23 cellular contexts compared by ENCODE assay signal in genomic region chr2:111686994-111687393, GRCh38.
DNase-seq lines count a peak whose midpoint lies in the region; ATAC-seq, FAIRE-seq and TF ChIP-seq lines count a peak whose summit lies in the region.
"Had no signal": no experiment of that assay in that cellular context is flagged by ENCODE, and none has a peak within 500 bp of the region (broad histone marks: within the 10 kb centered on the region; RNA-seq: fewer than 3 reads in every experiment).

No MANE protein-coding gene starts in this region.

- no peak overlapping the region for H2AFZ ChIP-seq in OCI-LY1 (ENCODE audit: low read length)

- no peak for TF ChIP-seq POLR2A in GM12891 (IDR thresholded peaks at IDR 0.05; ENCODE audit: low read depth, low read length)

- ATAC-seq in Panc1 (no peak), left lobe of liver (peak; percentile 94), sciatic nerve (peak; percentile 6)

- peak overlapping the region; percentile 78 for H3K27ac ChIP-seq in OCI-LY1 (ENCODE audit: low read depth, low read length, poor library complexity, severe bottlenecking)
- H3K27ac ChIP-seq in Panc1 (ENCODE audit: low read length): peak overlapping the region; percentile 31; the same call in 1 of the 2 replicates

- no peak overlapping the region for H3K4me3 ChIP-seq in OCI-LY1 (ENCODE audit: low read depth, low read length, poor library complexity, severe bottlenecking)
- no peak overlapping the region for H3K4me3 ChIP-seq in Panc1 (ENCODE audit: low read depth in 2 of 2, low read length in 2 of 2)
- H3K4me3 ChIP-seq: BLaER1 treated with 17β-estradiol and CSF1 and Interleukin-3, amounts not matched to agents 10 nM and 100 nM; HAP-1 had no signal

- DNase-seq in Panc1 (ENCODE audit: low read depth, low spot score) (no peak), left lobe of liver (ENCODE audit: low spot score) (no peak), sciatic nerve (ENCODE audit: low spot score) (no peak), GM10248 (ENCODE audit: extremely low spot score) (no peak), GM12891 (ENCODE audit: insufficient read length, low spot score) (no peak), AG08396 (ENCODE audit: low spot score) (no peak)
- DNase-seq in stimulated activated CD4-positive, alpha-beta T cell treated with anti-CD3 and anti-CD28 coated beads, Interleukin-2, amount 100 ng/mL, for 48 hours: no peak
- DNase-seq: AML-193; BE2C; CD4-positive, alpha-beta T cell; CD8-positive, alpha-beta memory T cell; DMS 273 treated with DMSO at 0.1 percent for 48 hours; DMS79; EL; GDM1; GOT3; HFFc6 had no signal

- POLR2A ChIA-PET in Panc1 (lab: Charles Lee) (interaction anchor here (0.6 kb wide), 1 partner anchor 498 kb away, joined by 7 read pairs; no protein-coding TSS in a partner anchor), GM10248 (lab: Yijun Ruan, JAX) (no interaction called here)

- no peaks in the 10 kb centered on the region for H3K9me3 ChIP-seq in OCI-LY1 (ENCODE audit: low read length)
- H3K9me3 ChIP-seq in Panc1 (ENCODE audit: control insufficient read depth, insufficient read depth, low read depth, low read length): no peaks in the 10 kb centered on the region
- H3K9me3 ChIP-seq: BE2C had no signal

- no peaks in the 10 kb centered on the region for H3F3A ChIP-seq in OCI-LY1 (ENCODE audit: insufficient read depth, low read length)

- CTCF ChIA-PET in Panc1 (lab: Charles Lee): no interaction called here
- CTCF ChIA-PET in GM10248 (lab: Yijun Ruan, JAX): interaction anchor here (1.2 to 1.6 kb wide), 2 partner anchors 12 to 17 kb away, joined by 3 to 5 read pairs; no protein-coding TSS in a partner anchor

- H3K27me3 ChIP-seq in OCI-LY1 (ENCODE audit: insufficient read depth, low read length) (no peaks in the 10 kb centered on the region), Panc1 (ENCODE audit: control insufficient read depth, insufficient read depth, low read length) (no peaks in the 10 kb centered on the region)
- H3K27me3 ChIP-seq: BE2C; BLaER1 treated with 17β-estradiol and CSF1 and Interleukin-3, amounts not matched to agents 10 nM and 100 nM had no signal

- no peak overlapping the region for H3K4me2 ChIP-seq in OCI-LY1 (ENCODE audit: low read length)
- H3K4me2 ChIP-seq: BLaER1 treated with 17β-estradiol and CSF1 and Interleukin-3, amounts not matched to agents 10 nM and 100 nM had no signal

- intact Hi-C loops in Panc1 (cut with micrococcal nuclease; ENCODE audit: unreplicated experiment) (no loop called here), sciatic nerve (cut with DNase I) (no loop called here)

- no peak for TF ChIP-seq CTCF in OCI-LY1 (IDR thresholded peaks at IDR 0.05; ENCODE audit: low read length)
- no peak for TF ChIP-seq CTCF in Panc1 (IDR thresholded peaks at IDR 0.05)
- no peak for TF ChIP-seq CTCF in GM10248 (IDR thresholded peaks at IDR 0.05; ENCODE audit: control extremely low read depth, extremely low read depth, low read depth, missing control alignments)

- H3K9ac ChIP-seq in OCI-LY1 (ENCODE audit: low read length): no peak overlapping the region
- H3K9ac ChIP-seq: BLaER1 treated with 17β-estradiol and CSF1 and Interleukin-3, amounts not matched to agents 10 nM and 100 nM had no signal

- H3K9me2 ChIP-seq in OCI-LY1 (ENCODE audit: low read depth, low read length): no peaks in the 10 kb centered on the region

- H3K36me3 ChIP-seq in OCI-LY1 (ENCODE audit: insufficient read depth, low read length): no peaks in the 10 kb centered on the region
- H3K36me3 ChIP-seq in Panc1 (ENCODE audit: control insufficient read depth, insufficient read depth, low read length): no peaks in the 10 kb centered on the region
- H3K36me3 ChIP-seq: BE2C; BLaER1 treated with 17β-estradiol and CSF1 and Interleukin-3, amounts not matched to agents 10 nM and 100 nM; HAP-1 had no signal

- FAIRE-seq in GM12891 (lab: Jason Lieb, UNC): no peak
- FAIRE-seq: D721Med, GM12892, H54 had no signal

- no peaks in the 10 kb centered on the region for H4K20me1 ChIP-seq in OCI-LY1 (ENCODE audit: insufficient read depth, low read length)
- H4K20me1 ChIP-seq: BLaER1 treated with 17β-estradiol and CSF1 and Interleukin-3, amounts not matched to agents 10 nM and 100 nM had no signal

- H3K4me1 ChIP-seq in OCI-LY1 (ENCODE audit: insufficient read depth, low read length, severe bottlenecking) (peaks cover 42% of the 10 kb centered on the region), Panc1 (ENCODE audit: control insufficient read depth, insufficient read depth, low read length) (no peaks in the 10 kb centered on the region)
- H3K4me1 ChIP-seq: BE2C; BLaER1 treated with 17β-estradiol and CSF1 and Interleukin-3, amounts not matched to agents 10 nM and 100 nM; HAP-1 had no signal

- in situ Hi-C loops in Panc1 (cut with HindIII; ENCODE audit: low pct_unique_long_range_greater_than_20kb, low sequenced_read_pairs): no loop called here

- BruUV-seq in Panc1 (replicated peaks; lab: Mats Ljungman, UMichigan): no TSS peak

- H3K79me2 ChIP-seq in OCI-LY1 (ENCODE audit: insufficient read depth, low read length): no peaks in the 10 kb centered on the region

TF ChIP-seq in GM12891, 5 proteins besides CTCF, POLR2A, EP300 and RAD21:
- TF ChIP-seq PAX5 (IDR thresholded peaks at IDR 0.05; ENCODE audit: insufficient read depth, low read length, severe bottlenecking): no peak
- TF ChIP-seq POU2F2 (IDR thresholded peaks at IDR 0.05; ENCODE audit: low read depth, low read length): no peak
- no peak for TF ChIP-seq POLR2AphosphoS5 (IDR thresholded peaks at IDR 0.05; ENCODE audit: low read depth, low read length)
- no peak for TF ChIP-seq TAF1 (IDR thresholded peaks at IDR 0.05; ENCODE audit: low read depth, low read length)
- TF ChIP-seq SPI1 (IDR thresholded peaks at IDR 0.05; ENCODE audit: low read depth, low read length): no peak
TF ChIP-seq in GM12891: peak in this region for 0.
